ENCODE assay signal across 8 cellular contexts in genomic region chr7:88401009-88401623, GRCh38.
A peak's percentile ranks its signal among the peaks of the same experiment; 100 is the strongest.
DNase-seq lines count a peak whose midpoint lies in the region; ATAC-seq lines count a peak whose summit lies in the region.

No MANE protein-coding gene starts in this region.

- DNase-seq in NCI-H2081 (lab: John Stamatoyannopoulos, UW), result peak; percentile 31 to 52
- no peak for DNase-seq in NCI-H2081 treated with DMSO at 0.1 percent for 48 hours (lab: John Stamatoyannopoulos, UW)
- peak; percentile 4 for DNase-seq in LHCN-M2 (ENCODE audit: low read depth)
- peak; percentile 13 for DNase-seq in astrocyte of the hippocampus (ENCODE audit: low read depth, low spot score)
- peak; percentile 20 for DNase-seq in pons (ENCODE audit: low spot score)
- DNase-seq in mucosa of gallbladder (ENCODE audit: low spot score), result no peak
- no peak for DNase-seq in NCI-H226

- peak; percentile 78 for ATAC-seq in GM21526 (IDR thresholded peaks at IDR 0.05; ENCODE audit: low FRiP score, unreplicated experiment)

Comparison
In these comparisons a context has a peak if more than half of its experiments do, and no peak if none do; other contexts are left out.
1. DNase-seq: peak in NCI-H2081 (2 of 2), LHCN-M2 (single experiment), astrocyte of the hippocampus (single experiment) and pons (single experiment); none in NCI-H2081 treated with DMSO at 0.1 percent for 48 hours (single experiment), mucosa of gallbladder (single experiment) and NCI-H226 (single experiment).